Comparison of ENCODE assay signal across 8 cellular contexts in genomic region chr10:7409732-7410168, GRCh38. TPM values are rescaled to one million over a fixed set of nuclear protein-coding genes. Genes with fewer than 3 reads are reported as not detected.
DNase-seq lines count a peak whose midpoint lies in the region; ATAC-seq and TF ChIP-seq lines count a peak whose summit lies in the region.

No MANE protein-coding gene starts in this region.

- DNase-seq in CD1c-positive myeloid dendritic cell (ENCODE audit: extremely low spot score) = peak; percentile 23
- DNase-seq in hepatocyte (ENCODE audit: low spot score) = peak; percentile 17
- DNase-seq in spleen = no peak
- no peak for DNase-seq in DMS153 treated with DMSO at 0.1 percent for 48 hours (lab: John Stamatoyannopoulos, UW; ENCODE audit: unreplicated experiment)
- DNase-seq in NCI-H2171 (lab: John Stamatoyannopoulos, UW) = no peak
- no peak for DNase-seq in left colon

- H3K27me3 Mint-ChIP-seq in activated T-helper 17 cell treated with anti-CD3 and anti-CD28 coated beads, Interleukin-2, amount 50 U/mL, for 72 hours = peaks cover 3% of the 10 kb centered on the region

- H2AFZ ChIP-seq in hepatocyte = peak overlapping the region; percentile 76

- peaks cover 37% of the 10 kb centered on the region for H3K36me3 Mint-ChIP-seq in activated T-helper 17 cell treated with anti-CD3 and anti-CD28 coated beads, Interleukin-2, amount 50 U/mL, for 72 hours (ENCODE audit: low read depth)

- peaks cover 13% of the 10 kb centered on the region for H3K79me2 ChIP-seq in hepatocyte

- H3K27ac ChIP-seq in hepatocyte (peak overlapping the region; percentile 40), spleen (peak overlapping the region in 7 of 8 donors; percentile 75 to 87 (median 86))

- TF ChIP-seq CTCF in hepatocyte (IDR thresholded peaks at IDR 0.05; ENCODE audit: poor library complexity) = no peak
- no peak for TF ChIP-seq CTCF in spleen (IDR thresholded peaks at IDR 0.05 in 8 of 11, conservative IDR thresholded peaks at IDR 0.05 in 3 of 11)

- ATAC-seq in HG02623 (IDR thresholded peaks at IDR 0.05; ENCODE audit: unreplicated experiment) (peak; percentile 6), left colon (no peak)
- ATAC-seq in activated T-helper 17 cell treated with anti-CD3 and anti-CD28 coated beads, Interleukin-2, amount 50 U/mL, for 72 hours (replicated peaks) = peak; percentile 19

- no peaks in the 10 kb centered on the region for H3K9me3 Mint-ChIP-seq in activated T-helper 17 cell treated with anti-CD3 and anti-CD28 coated beads, Interleukin-2, amount 50 U/mL, for 72 hours

- H3K4me2 ChIP-seq in hepatocyte = peak overlapping the region; percentile 98

- H3K4me1 ChIP-seq in hepatocyte (ENCODE audit: insufficient read depth) (peaks cover 29% of the 10 kb centered on the region), spleen (peaks cover 18 to 83% (median 53%) of the 10 kb centered on the region in 6 donors)

- H3K4me1 Mint-ChIP-seq in activated T-helper 17 cell treated with anti-CD3 and anti-CD28 coated beads, Interleukin-2, amount 50 U/mL, for 72 hours = peaks cover 29% of the 10 kb centered on the region

- H3K9me3 ChIP-seq in hepatocyte (ENCODE audit: low read depth) = no peaks in the 10 kb centered on the region
- no peaks in the 10 kb centered on the region for H3K9me3 ChIP-seq in spleen

- peak overlapping the region; percentile 81 for H3K4me3 ChIP-seq in hepatocyte
- peak overlapping the region; percentile 62 to 94 (median 82) for H3K4me3 ChIP-seq in spleen

- WGBS in hepatocyte (ENCODE audit: low lambda C conversion rate, missing lambda C conversion rate) = under 1% methylated on average over 15 of the region's 15 CpGs
- 0 to 1% (median 0%) methylated on average over 15 of the region's 15 CpGs for WGBS in spleen, 5 donors

- peak overlapping the region; percentile 92 for H3K27ac Mint-ChIP-seq in activated T-helper 17 cell treated with anti-CD3 and anti-CD28 coated beads, Interleukin-2, amount 50 U/mL, for 72 hours

- H3K9me2 ChIP-seq in hepatocyte (replicated peaks; ENCODE audit: insufficient read depth) = no peaks in the 10 kb centered on the region

- TF ChIP-seq POLR2A in spleen (IDR thresholded peaks at IDR 0.05) = no peak

- H3K4me3 Mint-ChIP-seq in activated T-helper 17 cell treated with anti-CD3 and anti-CD28 coated beads, Interleukin-2, amount 50 U/mL, for 72 hours = peak overlapping the region; percentile 97

- peaks cover 57% of the 10 kb centered on the region for H3K27me3 ChIP-seq in hepatocyte
- H3K27me3 ChIP-seq in spleen (replicated peaks in 1 of 7) = peaks cover 0 to 49% (median 20%) of the 10 kb centered on the region in 7 donors

- intact Hi-C loops in spleen (cut with DNase I; ENCODE audit: low total_unique reads) = loop anchor here (10.0 kb wide), 4 partner anchors 145 to 745 kb away; no protein-coding TSS in a partner anchor
- intact Hi-C loops in left colon (cut with DNase I, micrococcal nuclease) = loop anchor here (5.0 to 10.0 kb wide), 2 partner anchors 147 to 745 kb away; no protein-coding TSS in a partner anchor

- no peaks in the 10 kb centered on the region for H4K20me1 ChIP-seq in hepatocyte (ENCODE audit: insufficient read depth, poor library complexity, severe bottlenecking)

- H3K36me3 ChIP-seq in hepatocyte (replicated peaks; ENCODE audit: insufficient read depth, low read depth) = no peaks in the 10 kb centered on the region
- H3K36me3 ChIP-seq in spleen = no peaks in the 10 kb centered on the region

RNA-seq across cellular contexts. Expression of gene SFMBT2, which starts 1.1 kb away (rescaled TPM):
- total RNA-seq in activated T-helper 17 cell treated with anti-CD3 and anti-CD28 coated beads, Interleukin-2, amount 50 U/mL, for 72 hours = 10 to 100 TPM; 20.4 to 24.8 TPM
- total RNA-seq in hepatocyte = 3.0 and 3.8 TPM in 2 replicates
- polyA plus RNA-seq in hepatocyte = 1.1 and 2.3 TPM in 2 replicates
- total RNA-seq in spleen = 10 to 100 TPM; 28.4 to 47.7 (median 38.8) TPM
- polyA plus RNA-seq in spleen = 1 to 10 TPM; 4.4 to 6.2 (median 6.0) TPM
- 1 to 10 TPM; 3.4 to 7.5 TPM for total RNA-seq in left colon

Comparison
In these comparisons a context has a peak if more than half of its experiments do, and no peak if none do; other contexts are left out.
1. DNase-seq: peak in CD1c-positive myeloid dendritic cell (single experiment) and hepatocyte (single experiment); none in spleen (single experiment), DMS153 treated with DMSO at 0.1 percent for 48 hours (single experiment), NCI-H2171 (single experiment) and left colon (0 of 2).